Comparison of ENCODE assay signal across 14 cellular contexts in the genomic region with DNA sequence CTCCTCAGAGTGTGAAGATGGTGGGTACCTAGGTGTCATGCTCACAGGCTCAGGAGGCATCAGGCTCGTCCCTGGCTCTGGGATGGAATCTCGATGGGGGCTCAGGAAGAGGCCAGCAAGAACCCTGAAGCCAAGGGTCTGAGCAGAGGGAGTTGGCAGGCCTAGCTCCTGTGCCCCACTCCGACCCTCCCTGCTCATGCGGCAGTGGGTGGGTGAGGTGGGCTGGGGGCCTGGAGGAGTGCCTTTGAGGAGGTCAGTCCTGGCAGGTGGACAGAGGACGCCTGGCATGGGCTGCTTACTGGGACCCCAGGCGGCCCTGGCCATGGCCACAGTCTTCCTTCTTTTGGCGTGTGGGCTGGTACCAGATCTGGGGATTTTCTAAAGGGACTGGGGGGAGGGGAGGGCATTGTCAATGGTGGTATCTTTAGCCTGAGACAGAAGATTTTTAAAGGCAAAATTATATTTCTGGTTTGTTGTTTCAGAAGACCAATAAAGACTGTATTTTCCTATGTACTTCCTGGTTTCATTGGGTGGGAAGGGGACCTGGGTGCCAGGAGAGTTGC. TPM values are rescaled to one million over a fixed set of nuclear protein-coding genes. Genes with fewer than 3 reads are reported as not detected.
DNase-seq lines count a peak whose midpoint lies in the region; ATAC-seq and TF ChIP-seq lines count a peak whose summit lies in the region.
"Had no signal": no experiment of that assay in that cellular context is flagged by ENCODE, and none has a peak within 500 bp of the region (broad histone marks: within the 10 kb centered on the region; RNA-seq: fewer than 3 reads in every experiment).

No MANE protein-coding gene starts in this region.

- H4K20me1 ChIP-seq in osteoblast (ENCODE audit: insufficient read depth, low read length) (peaks cover 3% of the 10 kb centered on the region), GM23248 (ENCODE audit: insufficient read depth) (no peaks in the 10 kb centered on the region)

- no peak overlapping the region for H3K4me3 Mint-ChIP-seq in brain
- H3K4me3 Mint-ChIP-seq: CD4-positive, CD25-positive, alpha-beta regulatory T cell had no signal

- no peaks in the 10 kb centered on the region for H3K36me3 Mint-ChIP-seq in brain
- H3K36me3 Mint-ChIP-seq: CD4-positive, CD25-positive, alpha-beta regulatory T cell had no signal

- H3K4me2 ChIP-seq in osteoblast (ENCODE audit: insufficient read depth, low read length): no peak overlapping the region
- H3K4me2 ChIP-seq in GM23248 (ENCODE audit: unreplicated experiment): no peak overlapping the region

- H3K9me3 Mint-ChIP-seq in brain: peaks cover 0 to 8% (median 0%) of the 10 kb centered on the region in 5 experiments
- H3K9me3 Mint-ChIP-seq: CD4-positive, CD25-positive, alpha-beta regulatory T cell had no signal

- DNase-seq in H7 (peak; percentile 46), osteoblast (ENCODE audit: insufficient read length, low spot score, missing footprints) (peak; percentile 63), aorta (peak; percentile 41 to 61), GM23248 (no peak)
- DNase-seq: CD4-positive, CD25-positive, alpha-beta regulatory T cell; NCI-H2081 treated with DMSO at 0.1 percent for 48 hours; NCI-H510A had no signal

- H3K9ac ChIP-seq in GM23248: no peak overlapping the region

- H3K4me1 Mint-ChIP-seq in brain: peaks cover 91% of the 10 kb centered on the region

- H3K4me1 ChIP-seq in osteoblast (ENCODE audit: insufficient read depth, low read length): no peaks in the 10 kb centered on the region
- H3K4me1 ChIP-seq in aorta (ENCODE audit: control insufficient read depth in 1 of 2, insufficient read depth in 2 of 2, low read length in 2 of 2): no peaks in the 10 kb centered on the region
- H3K4me1 ChIP-seq in GM23248 (ENCODE audit: insufficient read depth): no peaks in the 10 kb centered on the region
- H3K4me1 ChIP-seq: HAP-1 had no signal

- peak overlapping the region in 4 of 5 experiments; percentile 20 to 98 (median 68) for H3K27ac Mint-ChIP-seq in brain
- H3K27ac Mint-ChIP-seq: CD4-positive, CD25-positive, alpha-beta regulatory T cell had no signal

- H3K27me3 ChIP-seq in H7 (ENCODE audit: control insufficient read depth, insufficient read depth, low read length) (no peaks in the 10 kb centered on the region; the same call in 1 of the 2 replicates), osteoblast (ENCODE audit: insufficient read depth, low read length) (peaks cover 41% of the 10 kb centered on the region), aorta (ENCODE audit: control insufficient read depth in 1 of 2, insufficient read depth in 2 of 2, low read length in 1 of 2) (no peaks in the 10 kb centered on the region), GM23248 (replicated peaks; ENCODE audit: insufficient read depth) (peaks cover 42% of the 10 kb centered on the region)
- H3K27me3 ChIP-seq: MG63 had no signal

- H3K9me3 ChIP-seq in osteoblast (ENCODE audit: low read depth, low read length) (no peaks in the 10 kb centered on the region), aorta (ENCODE audit: control insufficient read depth, low read length) (no peaks in the 10 kb centered on the region), GM23248 (ENCODE audit: low read depth) (no peaks in the 10 kb centered on the region)
- H3K9me3 ChIP-seq: HAP-1, MG63 had no signal

- H3K27me3 Mint-ChIP-seq in brain: peaks cover 17% of the 10 kb centered on the region

- ATAC-seq in aorta (ENCODE audit: low FRiP score) (no peak), HG03521 (IDR thresholded peaks at IDR 0.05; ENCODE audit: unreplicated experiment) (no peak), GM18505 (IDR thresholded peaks at IDR 0.05; ENCODE audit: unreplicated experiment) (no peak)
- ATAC-seq: Panc1, Right ventricle myocardium inferior had no signal

- H3K9me2 ChIP-seq in GM23248 (ENCODE audit: insufficient read depth): no peaks in the 10 kb centered on the region

- no peak for TF ChIP-seq POLR2A in GM18505 (IDR thresholded peaks at IDR 0.05; ENCODE audit: borderline replicate concordance, extremely low read depth, insufficient read depth, insufficient read length)

- intact Hi-C loops in aorta (cut with DNase I): no loop called here

- H2AFZ ChIP-seq in osteoblast (ENCODE audit: low read length): no peak overlapping the region
- no peak overlapping the region for H2AFZ ChIP-seq in GM23248

- in situ Hi-C loops in GM23248 (cut with MboI): no loop called here

- no peaks in the 10 kb centered on the region for H3F3A ChIP-seq in GM23248 (ENCODE audit: insufficient read depth)

- no peak overlapping the region for H3K4me3 ChIP-seq in H7 (ENCODE audit: insufficient read depth, low read depth, low read length)
- no peak overlapping the region for H3K4me3 ChIP-seq in osteoblast (ENCODE audit: insufficient read depth, low read length)
- H3K4me3 ChIP-seq in aorta (ENCODE audit: low read length in 2 of 2): no peak overlapping the region
- H3K4me3 ChIP-seq in GM23248: no peak overlapping the region
- H3K4me3 ChIP-seq: HAP-1, MG63 had no signal

- TF ChIP-seq CTCF in brain (conservative IDR thresholded peaks at IDR 0.05): no peak
- no peak for TF ChIP-seq CTCF in osteoblast (IDR thresholded peaks at IDR 0.05; ENCODE audit: extremely low read depth, low read depth, low read length)

- WGBS in aorta, 2 donors: 77 to 83% methylated on average over 7 of the region's 7 CpGs
- 57 to 67% methylated on average over 5 to 7 of the region's 7 CpGs for WGBS in GM23248 (ENCODE audit: low coverage in 1 of 2, low lambda C conversion rate in 2 of 2, missing lambda C conversion rate in 2 of 2), 2 experiments

- H3K36me3 ChIP-seq in H7 (replicated peaks; ENCODE audit: control insufficient read depth, insufficient read depth, low read length) (no peaks in the 10 kb centered on the region), osteoblast (ENCODE audit: insufficient read depth, low read length) (no peaks in the 10 kb centered on the region), aorta (ENCODE audit: control insufficient read depth in 1 of 2, insufficient read depth in 2 of 2, low read length in 1 of 2) (no peaks in the 10 kb centered on the region), GM23248 (ENCODE audit: low read depth) (no peaks in the 10 kb centered on the region)
- H3K36me3 ChIP-seq: HAP-1, MG63 had no signal

- H3K27ac ChIP-seq in osteoblast (ENCODE audit: low read depth, low read length) (no peak overlapping the region), aorta (ENCODE audit: low read depth in 1 of 2, low read length in 2 of 2) (no peak overlapping the region), GM23248 (no peak overlapping the region)

- no peaks in the 10 kb centered on the region for H3K79me2 ChIP-seq in osteoblast (ENCODE audit: insufficient read depth, low read length)
- H3K79me2 ChIP-seq in GM23248 (ENCODE audit: insufficient read depth): no peaks in the 10 kb centered on the region

RNA-seq across cellular contexts. Expression of a gene that starts 16.0 kb away (rescaled TPM):
- 0.42 TPM in 1 of 2 replicates, not detected in the other for total RNA-seq in H7 (2014; rRNA removed; shearing (Covaris generic))
- polyA plus RNA-seq in brain (ENCODE audit: insufficient read depth, low read depth, low replicate concordance) (7.7 TPM), aorta (not detected), GM23248 (2016; fragmentation: Nextera tagmentation; extraction: Ambion mirVana) (not detected in 2 replicates)
- total RNA-seq in osteoblast (not detected in 2 replicates), aorta (not detected)
- not detected in 2 replicates for total RNA-seq in GM23248 (2014; rRNA removed; shearing (Covaris generic))
- total RNA-seq: CD4-positive, CD25-positive, alpha-beta regulatory T cell; Right ventricle myocardium inferior had no signal
- polyA plus RNA-seq: CD4-positive, CD25-positive, alpha-beta regulatory T cell had no signal
